In genomic region chr6:122789078-122789861, GRCh38 we compare ENCODE assay signal across 8 cellular contexts. TPM values are rescaled to one million over a fixed set of nuclear protein-coding genes. Genes with fewer than 3 reads are reported as not detected.
DNase-seq lines count a peak whose midpoint lies in the region; ATAC-seq and TF ChIP-seq lines count a peak whose summit lies in the region.

SMPDL3A (plus strand) TSS chr6:122789258; CDS start chr6:122789347, 89 bp downstream.

- peak; percentile 51 for ATAC-seq in GM18868 (IDR thresholded peaks at IDR 0.05; ENCODE audit: unreplicated experiment)
- peak; percentile 60 for ATAC-seq in HG03064 (IDR thresholded peaks at IDR 0.05; ENCODE audit: low read depth, unreplicated experiment)
- ATAC-seq in WTC11: peak; percentile 81
- ATAC-seq in esophagus mucosa: peak; percentile 76

- H3K9me3 Mint-ChIP-seq in WTC11: no peaks in the 10 kb centered on the region

- DNase-seq in NCI-H2107 (lab: John Stamatoyannopoulos, UW) (peak; percentile 61), WTC11 (ENCODE audit: low spot score) (peak; percentile 81), midbrain (lab: John Stamatoyannopoulos, UW) (peak; percentile 91), thyroid gland (peak; percentile 74 to 79)

- CTCF ChIA-PET in WTC11 (lab: Charles Lee): interaction anchor here (0.6 to 2.0 kb wide), 22 partner anchors 9 to 310 kb away, joined by 3 to 17 read pairs (median 4); partner anchors contain the start of gene PKIB

- H3K27me3 Mint-ChIP-seq in WTC11 (ENCODE audit: low read depth): peaks cover 52% of the 10 kb centered on the region

- POLR2A ChIA-PET in WTC11 (lab: Charles Lee): interaction anchor here (0.7 to 1.7 kb wide), 2 partner anchors 50 to 86 kb away, joined by 3 to 5 read pairs; no protein-coding TSS in a partner anchor

- TF ChIP-seq CTCF in C4-2B (conservative IDR thresholded peaks at IDR 0.05): peak; percentile 80
- TF ChIP-seq CTCF in WTC11 (IDR thresholded peaks at IDR 0.05): no peak
- TF ChIP-seq CTCF in thyroid gland (IDR thresholded peaks at IDR 0.05): peak in 3 of 6 experiments; percentile 17 to 40 (median 37)

- H3K4me1 Mint-ChIP-seq in WTC11: peaks cover 59% of the 10 kb centered on the region

- WGBS in thyroid gland, 2 donors: 2% methylated on average over 22 to 44 of the region's 69 CpGs

- H3K4me3 Mint-ChIP-seq in WTC11: peak within 1 kb of the TSS; percentile 75

- peaks cover 11 to 20% of the 10 kb centered on the region in 2 donors for H3K4me1 ChIP-seq in thyroid gland

- no peaks in the 10 kb centered on the region for H3K36me3 Mint-ChIP-seq in WTC11

- H3K4me3 ChIP-seq in thyroid gland (replicated peaks in 1 of 3): peak within 1 kb of the TSS; percentile 42 to 72 (median 56)

- H3K27ac Mint-ChIP-seq in WTC11: peak within 1 kb of the TSS; percentile 98

- peak within 1 kb of the TSS; percentile 89 for H3K27ac ChIP-seq in C4-2B
- peak within 1 kb of the TSS; percentile 91 to 99 (median 94) for H3K27ac ChIP-seq in thyroid gland

- intact Hi-C loops in thyroid gland (cut with DNase I): no loop called here

- H3K9me3 ChIP-seq in thyroid gland: no peaks in the 10 kb centered on the region

- H3K36me3 ChIP-seq in thyroid gland: no peaks in the 10 kb centered on the region

- TF ChIP-seq POLR2A in thyroid gland (IDR thresholded peaks at IDR 0.05): peak in 1 of 2 donors; percentile 69

- no peaks in the 10 kb centered on the region for H3K27me3 ChIP-seq in thyroid gland

TF ChIP-seq in WTC11, 78 proteins besides CTCF, POLR2A, EP300 and RAD21 (continues in another document):
- TF ChIP-seq ATF1 (CRISPR knock-in tag; IDR thresholded peaks at IDR 0.05) (no peak), TP53 (CRISPR knock-in tag; IDR thresholded peaks at IDR 0.05) (peak; percentile 84; the same call in 1 of the 2 replicates), ZNF416 (CRISPR knock-in tag; IDR thresholded peaks at IDR 0.05) (no peak), ETV6 (CRISPR knock-in tag; IDR thresholded peaks at IDR 0.05) (peak; percentile 98), ZNF232 (CRISPR knock-in tag; IDR thresholded peaks at IDR 0.05) (no peak), ZBTB43 (CRISPR knock-in tag; IDR thresholded peaks at IDR 0.05) (peak; percentile 78), PRDM15 (CRISPR knock-in tag; IDR thresholded peaks at IDR 0.05) (no peak), JUN (CRISPR knock-in tag; IDR thresholded peaks at IDR 0.05) (no peak), NFE2L1 (CRISPR knock-in tag; IDR thresholded peaks at IDR 0.05) (peak; percentile 56; the same call in 1 of the 2 replicates), ATF2 (CRISPR knock-in tag; IDR thresholded peaks at IDR 0.05; ENCODE audit: borderline replicate concordance, low read depth) (no peak; the same call in 1 of the 2 replicates), NR2C2 (CRISPR knock-in tag; IDR thresholded peaks at IDR 0.05) (no peak), E2F5 (CRISPR knock-in tag; IDR thresholded peaks at IDR 0.05) (peak; percentile 85), GABPB1 (CRISPR knock-in tag; IDR thresholded peaks at IDR 0.05) (peak; percentile 71), ZBTB21 (CRISPR knock-in tag; IDR thresholded peaks at IDR 0.05; ENCODE audit: borderline replicate concordance) (peak; percentile 83; the same call in 1 of the 2 replicates), ELF4 (CRISPR knock-in tag; IDR thresholded peaks at IDR 0.05; ENCODE audit: low read depth) (peak; percentile 58; the same call in 1 of the 2 replicates), SMAD3 (CRISPR knock-in tag; IDR thresholded peaks at IDR 0.05; ENCODE audit: borderline replicate concordance) (no peak), RELA (CRISPR knock-in tag; IDR thresholded peaks at IDR 0.05; ENCODE audit: borderline replicate concordance) (peak; percentile 73; the same call in 1 of the 2 replicates), JAZF1 (CRISPR knock-in tag; IDR thresholded peaks at IDR 0.05) (no peak), ZNF317 (CRISPR knock-in tag; IDR thresholded peaks at IDR 0.05; ENCODE audit: borderline replicate concordance, low read depth) (0 out of 2 replicates have a peak, but pooled peaks have one; percentile 58), IRF2 (CRISPR knock-in tag; IDR thresholded peaks at IDR 0.05; ENCODE audit: borderline replicate concordance, low read depth) (no peak), ZNF281 (CRISPR knock-in tag; IDR thresholded peaks at IDR 0.05) (peak; percentile 29; the same call in 1 of the 2 replicates)

RNA-seq across cellular contexts. Expression of gene SMPDL3A, which starts in this region (rescaled TPM):
- total RNA-seq in WTC11 (2021) (2.0 to 2.8 TPM (median 2.1 TPM) in 3 replicates), esophagus mucosa (11.8 TPM), thyroid gland (10 to 100 TPM; 12.6 to 23.8 (median 14.4) TPM)

Comparison
In these comparisons a context has a peak if more than half of its experiments do, and no peak if none do; other contexts are left out.
1. Peak in every context shown above with its lines: DNase-seq, ATAC-seq, H3K4me3 ChIP-seq and H3K27ac ChIP-seq.